Comparison of ENCODE assay signal across 21 cellular contexts in the genomic region with DNA sequence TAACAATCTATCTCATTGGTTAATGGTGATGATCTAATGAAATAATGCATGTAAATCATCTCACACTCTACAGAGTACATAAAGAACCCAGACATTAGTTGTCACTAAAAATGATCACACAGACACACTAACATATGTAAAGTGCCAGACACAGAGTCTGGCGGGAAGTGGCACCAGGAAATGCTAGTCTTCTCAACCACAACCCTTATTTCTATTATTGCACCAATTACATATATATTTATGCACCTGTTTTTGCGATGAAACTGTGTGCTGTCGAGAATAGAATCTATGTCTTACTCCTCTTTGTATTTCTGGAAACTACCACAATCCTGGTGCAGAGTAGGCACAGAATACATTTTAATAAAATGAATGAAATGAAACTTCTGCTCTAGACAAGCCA. TPM values are rescaled to one million over a fixed set of nuclear protein-coding genes. Genes with fewer than 3 reads are reported as not detected.
"Had no signal": no experiment of that assay in that cellular context is flagged by ENCODE, and none has a peak within 500 bp of the region (broad histone marks: within the 10 kb centered on the region; RNA-seq: fewer than 3 reads in every experiment).

No MANE protein-coding gene starts in this region.

- H3K36me3 ChIP-seq: heart left ventricle, lower lobe of right lung, pancreas had no signal

- H3K27ac Mint-ChIP-seq: nephron, progenitor cell of endocrine pancreas had no signal

- H3K27ac ChIP-seq: dorsolateral prefrontal cortex, heart left ventricle, lower lobe of right lung, pancreas had no signal

- DNase-seq: cortex of kidney; dorsolateral prefrontal cortex; effector CD8-positive, alpha-beta T cell; foreskin melanocyte; heart left ventricle; hippocampal formation; lower lobe of right lung; mesenchymal stem cell; midbrain; occipital lobe; pancreas; right cardiac atrium; small intestine; stimulated activated CD4-positive, alpha-beta T cell treated with anti-CD3 and anti-CD28 coated beads, Interleukin-12 subunit alpha, Interleukin-12 subunit beta, amount 100 ng/mL, for 4 hours; stimulated activated naive CD4-positive, alpha-beta T cell treated with Interleukin-2 at 50 U/mL for 16 hours; trophoblast cell had no signal

- H3K27me3 ChIP-seq: dorsolateral prefrontal cortex, pancreas had no signal

- H3K4me1 ChIP-seq: heart left ventricle, lower lobe of right lung, pancreas had no signal

- H3K9me3 ChIP-seq: heart left ventricle, lower lobe of right lung, pancreas had no signal

- H3K4me3 Mint-ChIP-seq: nephron had no signal

- H3K4me3 ChIP-seq: dorsolateral prefrontal cortex, heart left ventricle, lower lobe of right lung, pancreas had no signal

- H3K9me3 Mint-ChIP-seq: nephron had no signal

- ATAC-seq: heart left ventricle, left lobe of liver, lower lobe of right lung, pancreas, right cardiac atrium had no signal

RNA-seq across cellular contexts. Expression of a gene that starts 25.9 kb away (rescaled TPM):
- total RNA-seq: glomerular endothelial cell had no signal

RNA-seq across cellular contexts. Expression of a gene that starts 26.9 kb away (rescaled TPM):
- total RNA-seq: dorsolateral prefrontal cortex, glomerular endothelial cell, heart left ventricle, left lobe of liver, lower lobe of right lung, occipital lobe, progenitor cell of endocrine pancreas, right cardiac atrium, urinary bladder had no signal
